Comparison of ENCODE assay signal across 15 cellular contexts in genomic region chr12:101076940-101077351, GRCh38.
DNase-seq lines count a peak whose midpoint lies in the region; ATAC-seq and TF ChIP-seq lines count a peak whose summit lies in the region.
"Had no signal": no experiment of that assay in that cellular context is flagged by ENCODE, and none has a peak within 500 bp of the region (broad histone marks: within the 10 kb centered on the region; RNA-seq: fewer than 3 reads in every experiment).

No MANE protein-coding gene starts in this region.

- ATAC-seq in stimulated activated naive CD8-positive, alpha-beta T cell treated with anti-CD3 and anti-CD28 coated beads, Interleukin-15, Interleukin-2, amounts not matched to agents 100 U/mL and 50 U/mL, for 24 hours, result no peak
- ATAC-seq: activated CD8-positive, alpha-beta T cell treated with anti-CD3 and anti-CD28 coated beads for 36 hours had no signal

- no peak overlapping the region for H3K4me3 ChIP-seq in fibroblast of mammary gland (ENCODE audit: control insufficient read depth, low read depth, low read length)
- H3K4me3 ChIP-seq: PC-9, right atrium auricular region, stomach had no signal

- no peak for TF ChIP-seq CTCF in fibroblast of mammary gland (conservative IDR thresholded peaks at IDR 0.05; ENCODE audit: control insufficient read depth, insufficient read depth, low read depth, low read length)

- DNase-seq in Daoy (ENCODE audit: low read depth) (peak; percentile 36), NCI-H446 treated with DMSO at 0.1 percent for 48 hours (lab: John Stamatoyannopoulos, UW) (peak; percentile 78), fibroblast of mammary gland (ENCODE audit: low read depth) (peak; percentile 10), pons (ENCODE audit: low spot score) (peak; percentile 34), AML-193 (lab: John Stamatoyannopoulos, UW) (no peak), epidermal melanocyte (ENCODE audit: insufficient read length, low spot score) (no peak), NCI-H1436 treated with DMSO at 0.1 percent for 48 hours (lab: John Stamatoyannopoulos, UW) (no peak)
- no peak for DNase-seq in stimulated activated naive CD8-positive, alpha-beta T cell treated with anti-CD3 and anti-CD28 coated beads, Interleukin-15, Interleukin-2, amounts not matched to agents 100 U/mL and 50 U/mL, for 24 hours
- DNase-seq: activated CD8-positive, alpha-beta T cell treated with anti-CD3 and anti-CD28 coated beads for 36 hours; CD4-positive, alpha-beta memory T cell; NCI-H2107; PC-9; stomach; T1000 had no signal

Comparison
In these comparisons a context has a peak if more than half of its experiments do, and no peak if none do; other contexts are left out.
1. DNase-seq: peak in Daoy (single experiment), NCI-H446 treated with DMSO at 0.1 percent for 48 hours (single experiment), fibroblast of mammary gland (single experiment) and pons (single experiment); none in AML-193 (0 of 2), stimulated activated naive CD8-positive, alpha-beta T cell treated with anti-CD3 and anti-CD28 coated beads, Interleukin-15, Interleukin-2, amounts not matched to agents 100 U/mL and 50 U/mL, for 24 hours (single experiment), epidermal melanocyte (single experiment) and NCI-H1436 treated with DMSO at 0.1 percent for 48 hours (single experiment).